ENCODE assay signal across 39 cellular contexts in the genomic region with DNA sequence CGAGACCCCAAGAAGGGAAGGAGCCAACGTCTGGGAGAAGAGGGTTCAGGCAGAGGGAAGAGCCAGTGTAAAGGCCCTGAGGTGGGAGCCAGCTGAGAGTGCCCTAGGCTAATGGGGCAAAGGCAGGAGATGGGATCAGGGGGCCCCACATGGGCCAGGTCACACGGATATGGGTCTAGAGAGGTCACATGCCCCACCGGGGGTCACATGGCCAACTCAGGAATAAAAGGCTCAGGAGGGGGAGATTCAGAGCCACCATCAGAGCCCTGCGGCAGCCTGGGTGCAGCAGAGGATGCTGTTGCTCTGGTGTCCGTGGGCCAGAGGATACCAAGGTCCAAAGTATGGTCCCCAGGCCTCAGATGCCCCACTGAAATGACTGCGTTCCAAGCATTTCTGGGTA.
"Had no signal": no experiment of that assay in that cellular context is flagged by ENCODE, and none has a peak within 500 bp of the region (broad histone marks: within the 10 kb centered on the region; RNA-seq: fewer than 3 reads in every experiment).

No MANE protein-coding gene starts in this region.

- H3K27me3 ChIP-seq: adrenal gland, breast epithelium, cardiac muscle cell, esophagus muscularis mucosa, gastroesophageal sphincter had no signal

- H3K27me3 Mint-ChIP-seq: activated CD4-positive, alpha-beta memory T cell treated with anti-CD3 and anti-CD28 coated beads for 36 hours; activated CD4-positive, alpha-beta T cell treated with anti-CD3 and anti-CD28 coated beads for 36 hours; activated naive CD4-positive, alpha-beta T cell treated with anti-CD3 and anti-CD28 coated beads, Interleukin-2, amount 50 U/mL, for 24 hours; activated naive CD8-positive, alpha-beta T cell treated with anti-CD3 and anti-CD28 coated beads for 36 hours; activated naive CD8-positive, alpha-beta T cell treated with anti-CD3 and anti-CD28 coated beads, Interleukin-2, amount 50 U/mL, for 24 hours had no signal

- H3K4me3 Mint-ChIP-seq: activated CD4-positive, alpha-beta memory T cell treated with anti-CD3 and anti-CD28 coated beads for 36 hours; activated CD4-positive, alpha-beta T cell treated with anti-CD3 and anti-CD28 coated beads for 36 hours; activated CD4-positive, alpha-beta T cell treated with anti-CD3 and anti-CD28 coated beads, Interleukin-2, amount 10 ng/mL, durations not matched to agents 24 days and 14 days; activated CD8-positive, alpha-beta memory T cell treated with anti-CD3 and anti-CD28 coated beads, Interleukin-2, amount 10 ng/mL, durations not matched to agents 7 days and 5 days; activated CD8-positive, alpha-beta T cell treated with anti-CD3 and anti-CD28 coated beads, Interleukin-2, amount 10 ng/mL, durations not matched to agents 7 days and 5 days; activated naive CD4-positive, alpha-beta T cell treated with anti-CD3 and anti-CD28 coated beads for 36 hours; activated naive CD4-positive, alpha-beta T cell treated with anti-CD3 and anti-CD28 coated beads, Interleukin-2, amount 50 U/mL, for 24 hours; activated naive CD8-positive, alpha-beta T cell treated with anti-CD3 and anti-CD28 coated beads for 36 hours; activated naive CD8-positive, alpha-beta T cell treated with anti-CD3 and anti-CD28 coated beads, Interleukin-2, amount 50 U/mL, for 24 hours; activated T-helper 1 cell treated with anti-CD3 and anti-CD28 coated beads, Interleukin-12 subunit alpha, Interleukin-12 subunit beta, Interleukin-2, Interleukin-4 antibody, amounts not matched to agents 30 ng/mL and 10 ng/mL and 1 ng/mL, durations not matched to agents 14 hours and 24 hours and 36 hours; brain; dendritic cell treated with granulocyte-macrophage colony-stimulating factor and Interleukin-4, amounts not matched to agents 40 ng/mL and 50 ng/mL, for 4 days; endodermal cell; T-helper 17 cell; T-helper 2 cell treated with Interferon-gamma antibody and Interleukin-4, amounts not matched to agents 5 μg/mL and 100 μg/mL, for 36 hours had no signal

- H3K9me3 Mint-ChIP-seq: activated CD4-positive, alpha-beta memory T cell treated with anti-CD3 and anti-CD28 coated beads for 36 hours; activated CD4-positive, alpha-beta T cell treated with anti-CD3 and anti-CD28 coated beads, Interleukin-2, amount 10 ng/mL, durations not matched to agents 24 days and 14 days; activated naive CD4-positive, alpha-beta T cell treated with anti-CD3 and anti-CD28 coated beads for 36 hours; activated naive CD4-positive, alpha-beta T cell treated with anti-CD3 and anti-CD28 coated beads, Interleukin-2, amount 50 U/mL, for 24 hours; activated naive CD8-positive, alpha-beta T cell treated with anti-CD3 and anti-CD28 coated beads for 36 hours; activated naive CD8-positive, alpha-beta T cell treated with anti-CD3 and anti-CD28 coated beads, Interleukin-2, amount 50 U/mL, for 24 hours; activated T-helper 1 cell treated with anti-CD3 and anti-CD28 coated beads, Interleukin-12 subunit alpha, Interleukin-12 subunit beta, Interleukin-2, Interleukin-4 antibody, amounts not matched to agents 30 ng/mL and 10 ng/mL and 1 ng/mL, durations not matched to agents 14 hours and 24 hours and 36 hours; activated T-helper 2 cell treated with anti-CD3 and anti-CD28 coated beads, Interferon-gamma antibody, Interleukin-2, Interleukin-4, amounts not matched to agents 10 μg/mL and 5 μg/mL and 100 μg/mL, durations not matched to agents 14 hours and 24 hours and 36 hours; brain; dendritic cell treated with granulocyte-macrophage colony-stimulating factor and Interleukin-4, amounts not matched to agents 40 ng/mL and 50 ng/mL, for 4 days; endodermal cell; T-helper 2 cell treated with Interferon-gamma antibody and Interleukin-4, amounts not matched to agents 5 μg/mL and 100 μg/mL, for 36 hours had no signal

- H3K27ac ChIP-seq: adrenal gland, breast epithelium, cardiac muscle cell, coronary artery, dorsolateral prefrontal cortex, esophagus muscularis mucosa, foreskin keratinocyte, gastroesophageal sphincter, WERI-Rb-1 had no signal

- H3K9me3 ChIP-seq: adrenal gland, breast epithelium, esophagus muscularis mucosa, gastroesophageal sphincter had no signal

- H3K4me1 Mint-ChIP-seq: activated CD4-positive, alpha-beta T cell treated with anti-CD3 and anti-CD28 coated beads for 36 hours; activated CD4-positive, alpha-beta T cell treated with anti-CD3 and anti-CD28 coated beads, Interleukin-2, amount 10 ng/mL, durations not matched to agents 24 days and 14 days; activated CD8-positive, alpha-beta memory T cell treated with anti-CD3 and anti-CD28 coated beads, Interleukin-2, amount 10 ng/mL, durations not matched to agents 7 days and 5 days; activated naive CD4-positive, alpha-beta T cell treated with anti-CD3 and anti-CD28 coated beads, Interleukin-2, amount 50 U/mL, for 24 hours; activated naive CD8-positive, alpha-beta T cell treated with anti-CD3 and anti-CD28 coated beads for 36 hours; activated naive CD8-positive, alpha-beta T cell treated with anti-CD3 and anti-CD28 coated beads, Interleukin-2, amount 50 U/mL, for 24 hours had no signal

- H3K36me3 Mint-ChIP-seq: activated CD4-positive, alpha-beta memory T cell treated with anti-CD3 and anti-CD28 coated beads for 36 hours; activated CD8-positive, alpha-beta memory T cell treated with anti-CD3 and anti-CD28 coated beads, Interleukin-2, amount 10 ng/mL, durations not matched to agents 7 days and 5 days; activated naive CD4-positive, alpha-beta T cell treated with anti-CD3 and anti-CD28 coated beads, Interleukin-2, amount 50 U/mL, for 24 hours; activated naive CD8-positive, alpha-beta T cell treated with anti-CD3 and anti-CD28 coated beads for 36 hours; brain had no signal

- H3K36me3 ChIP-seq: adrenal gland, breast epithelium, cardiac muscle cell, esophagus muscularis mucosa, gastroesophageal sphincter, WERI-Rb-1 had no signal

- H3K4me3 ChIP-seq: adrenal gland, breast epithelium, cardiac muscle cell, coronary artery, dorsolateral prefrontal cortex, esophagus muscularis mucosa, gastroesophageal sphincter had no signal

- DNase-seq: activated CD4-positive, alpha-beta memory T cell treated with anti-CD3 and anti-CD28 coated beads for 36 hours; activated CD4-positive, alpha-beta T cell treated with anti-CD3 and anti-CD28 coated beads for 36 hours; activated CD4-positive, alpha-beta T cell treated with anti-CD3 and anti-CD28 coated beads, Interleukin-2, amount 10 ng/mL, durations not matched to agents 24 days and 14 days; activated CD4-positive, CD25-positive, alpha-beta regulatory T cell; activated CD4-positive, CD25-positive, alpha-beta regulatory T cell treated with anti-CD3 and anti-CD28 coated beads, Interleukin-2, amount 50 U/mL, for 72 hours; activated CD8-positive, alpha-beta memory T cell treated with anti-CD3 and anti-CD28 coated beads, Interleukin-2, amount 10 ng/mL, durations not matched to agents 7 days and 5 days; activated CD8-positive, alpha-beta memory T cell treated with anti-CD3 and anti-CD28 coated beads, Interleukin-2, amount 50 U/mL, for 4 hours; activated CD8-positive, alpha-beta T cell treated with anti-CD3 and anti-CD28 coated beads, Interleukin-2, amount 10 ng/mL, durations not matched to agents 7 days and 5 days; activated effector memory CD4-positive, alpha-beta T cell treated with anti-CD3 and anti-CD28 coated beads, Interleukin-2, amount 50 U/mL, for 16 hours; activated naive CD4-positive, alpha-beta T cell treated with anti-CD3 and anti-CD28 coated beads for 36 hours; activated naive CD8-positive, alpha-beta T cell treated with anti-CD3 and anti-CD28 coated beads for 36 hours; activated naive CD8-positive, alpha-beta T cell treated with anti-CD3 and anti-CD28 coated beads, Interleukin-2, amount 50 U/mL, for 24 hours; activated T-cell treated with anti-CD3 and anti-CD28 coated beads, Interleukin-2, amount 50 U/mL, for 1 hour; activated T-cell treated with anti-CD3 and anti-CD28 coated beads, Interleukin-2, amount 50 U/mL, for 48 hours; adrenal gland; amygdala; aorta; central memory CD4-positive, alpha-beta T cell; cerebellar nuclear complex; dorsolateral prefrontal cortex; effector memory CD4-positive, alpha-beta T cell; endodermal cell; erythroblast; foreskin keratinocyte; T-helper 1 cell; T-helper 17 cell; T1000; WERI-Rb-1 had no signal

- H3K27ac Mint-ChIP-seq: activated CD4-positive, alpha-beta memory T cell treated with anti-CD3 and anti-CD28 coated beads for 36 hours; activated CD4-positive, alpha-beta T cell treated with anti-CD3 and anti-CD28 coated beads for 36 hours; activated CD4-positive, alpha-beta T cell treated with anti-CD3 and anti-CD28 coated beads, Interleukin-2, amount 10 ng/mL, durations not matched to agents 24 days and 14 days; activated CD8-positive, alpha-beta memory T cell treated with anti-CD3 and anti-CD28 coated beads, Interleukin-2, amount 10 ng/mL, durations not matched to agents 7 days and 5 days; activated CD8-positive, alpha-beta T cell treated with anti-CD3 and anti-CD28 coated beads, Interleukin-2, amount 10 ng/mL, durations not matched to agents 7 days and 5 days; activated naive CD4-positive, alpha-beta T cell treated with anti-CD3 and anti-CD28 coated beads for 36 hours; activated naive CD4-positive, alpha-beta T cell treated with anti-CD3 and anti-CD28 coated beads, Interleukin-2, amount 50 U/mL, for 24 hours; activated naive CD8-positive, alpha-beta T cell treated with anti-CD3 and anti-CD28 coated beads for 36 hours; activated naive CD8-positive, alpha-beta T cell treated with anti-CD3 and anti-CD28 coated beads, Interleukin-2, amount 50 U/mL, for 24 hours; activated T-helper 1 cell treated with anti-CD3 and anti-CD28 coated beads, Interleukin-12 subunit alpha, Interleukin-12 subunit beta, Interleukin-2, Interleukin-4 antibody, amounts not matched to agents 30 ng/mL and 10 ng/mL and 1 ng/mL, durations not matched to agents 14 hours and 24 hours and 36 hours; activated T-helper 2 cell treated with anti-CD3 and anti-CD28 coated beads, Interferon-gamma antibody, Interleukin-2, Interleukin-4, amounts not matched to agents 10 μg/mL and 5 μg/mL and 100 μg/mL, durations not matched to agents 14 hours and 24 hours and 36 hours; brain; dendritic cell treated with granulocyte-macrophage colony-stimulating factor and Interleukin-4, amounts not matched to agents 40 ng/mL and 50 ng/mL, for 4 days; endodermal cell; T-helper 17 cell; T-helper 2 cell treated with Interferon-gamma antibody and Interleukin-4, amounts not matched to agents 5 μg/mL and 100 μg/mL, for 36 hours had no signal

- ATAC-seq: activated CD4-positive, alpha-beta T cell treated with anti-CD3 and anti-CD28 coated beads for 36 hours; activated CD8-positive, alpha-beta memory T cell treated with anti-CD3 and anti-CD28 coated beads, Interleukin-2, amount 10 ng/mL, durations not matched to agents 7 days and 5 days; activated CD8-positive, alpha-beta T cell treated with anti-CD3 and anti-CD28 coated beads, Interleukin-2, amount 10 ng/mL, durations not matched to agents 7 days and 5 days; activated naive CD8-positive, alpha-beta T cell treated with anti-CD3 and anti-CD28 coated beads, Interleukin-2, amount 50 U/mL, for 24 hours; foreskin keratinocyte; gastroesophageal sphincter; T-helper 17 cell had no signal

- H3K4me1 ChIP-seq: adrenal gland, breast epithelium, esophagus muscularis mucosa, foreskin keratinocyte, gastroesophageal sphincter had no signal
